ENCODE assay signal across 11 cellular contexts in the genomic region with DNA sequence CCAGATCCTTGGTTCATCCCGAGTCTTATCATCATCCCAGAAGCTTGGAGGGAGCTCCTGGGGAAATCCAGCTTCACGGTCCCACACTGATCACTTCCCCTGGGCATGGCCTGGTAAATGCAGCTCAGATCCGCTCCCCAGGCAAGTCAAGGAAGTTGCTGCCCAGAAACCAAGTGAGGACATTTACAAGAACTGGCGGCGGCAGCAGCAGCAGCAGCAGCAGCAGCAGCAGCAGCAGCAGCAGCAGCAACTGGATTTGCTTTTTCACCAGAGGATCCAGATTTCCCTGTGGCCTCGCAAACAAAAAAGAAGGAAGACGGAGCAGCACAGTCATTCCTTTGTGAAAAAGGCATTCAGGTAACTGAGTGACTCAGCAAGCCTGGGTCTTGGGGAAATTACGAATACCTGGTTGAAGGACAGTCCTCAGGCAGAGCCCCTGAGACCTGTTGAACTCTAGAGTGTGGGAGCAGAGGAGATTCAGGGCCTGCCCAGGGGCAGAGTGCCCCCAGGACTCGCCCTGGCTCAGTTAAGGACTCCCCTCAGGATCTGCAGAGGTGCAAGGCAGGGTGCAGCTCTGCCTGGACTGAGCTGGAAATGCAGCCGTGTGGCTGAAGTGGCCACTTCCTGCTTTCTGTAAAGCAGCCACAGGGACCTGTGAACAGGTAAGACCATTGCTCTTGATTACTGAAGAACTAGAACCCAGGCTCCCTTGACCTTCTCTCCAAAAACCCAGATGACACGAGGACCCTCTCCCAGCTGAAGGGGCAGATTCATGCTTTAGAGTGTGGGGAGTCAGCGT. TPM values are rescaled to one million over a fixed set of nuclear protein-coding genes. Genes with fewer than 3 reads are reported as not detected.
"Had no signal": no experiment of that assay in that cellular context is flagged by ENCODE, and none has a peak within 500 bp of the region (broad histone marks: within the 10 kb centered on the region; RNA-seq: fewer than 3 reads in every experiment).

No MANE protein-coding gene starts in this region.

RNA-seq across cellular contexts. Expression of a gene that starts 25.2 kb away (rescaled TPM):
- total RNA-seq: cardiac muscle cell; esophagus muscularis mucosa; left lobe of liver; lung; naive thymus-derived CD8-positive, alpha-beta T cell; osteocyte; progenitor cell of endocrine pancreas; right cardiac atrium; vagina had no signal
- polyA plus RNA-seq: cardiac muscle cell; lung; naive thymus-derived CD8-positive, alpha-beta T cell; neural cell; right cardiac atrium; small intestine had no signal
